ENCODE assay signal across 16 cellular contexts in the genomic region with DNA sequence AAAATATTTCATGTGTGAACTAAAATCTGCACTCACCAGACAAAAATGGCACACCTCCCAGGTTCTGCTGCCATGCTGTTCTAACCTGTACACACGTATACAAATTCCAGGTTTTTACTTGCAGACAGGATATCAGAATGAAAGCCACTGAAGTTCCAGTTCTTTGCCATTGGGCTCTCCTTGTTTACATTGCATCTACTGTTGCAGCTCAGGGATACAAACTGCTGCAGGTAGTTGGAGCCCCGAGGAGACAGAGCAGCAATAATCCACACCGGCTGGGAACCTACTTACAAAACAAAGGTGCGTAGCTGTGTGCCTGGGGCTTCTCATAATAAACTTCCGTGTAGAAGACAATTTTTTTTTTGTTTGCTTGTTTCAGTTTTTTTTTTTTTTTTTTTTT.
"Had no signal": no experiment of that assay in that cellular context is flagged by ENCODE, and none has a peak within 500 bp of the region (broad histone marks: within the 10 kb centered on the region; RNA-seq: fewer than 3 reads in every experiment).

No MANE protein-coding gene starts in this region.

- H3K27me3 ChIP-seq: dorsolateral prefrontal cortex, right atrium auricular region had no signal

- H3K4me3 ChIP-seq: dorsolateral prefrontal cortex, mucosa of descending colon, prostate gland, right atrium auricular region, skin epidermis, tibial artery had no signal

- H3K27ac ChIP-seq: dorsolateral prefrontal cortex, prostate gland, right atrium auricular region, skin epidermis, tibial artery had no signal

- H3K9me3 ChIP-seq: mucosa of descending colon, prostate gland, right atrium auricular region, tibial artery had no signal

- ATAC-seq: activated CD4-positive, CD25-positive, alpha-beta regulatory T cell treated with anti-CD3 and anti-CD28 coated beads, Interleukin-2, amount 50 U/mL, for 24 hours; activated CD8-positive, alpha-beta T cell treated with anti-CD3 and anti-CD28 coated beads, Interleukin-2, amount 10 ng/mL, durations not matched to agents 7 days and 5 days; stimulated activated naive CD8-positive, alpha-beta T cell treated with anti-CD3 and anti-CD28 coated beads, Interleukin-15, Interleukin-2, amounts not matched to agents 100 U/mL and 50 U/mL, for 24 hours had no signal

- H3K36me3 ChIP-seq: prostate gland, right atrium auricular region, tibial artery had no signal

- H3K4me1 ChIP-seq: prostate gland, right atrium auricular region, tibial artery had no signal

- DNase-seq: activated CD4-positive, alpha-beta T cell treated with anti-CD3 and anti-CD28 coated beads, Interleukin-2, amount 10 ng/mL, durations not matched to agents 7 days and 5 days; activated CD8-positive, alpha-beta T cell treated with anti-CD3 and anti-CD28 coated beads, Interleukin-2, amount 10 ng/mL, durations not matched to agents 7 days and 5 days; activated naive CD4-positive, alpha-beta T cell treated with anti-CD3 and anti-CD28 coated beads for 36 hours; activated T-cell treated with anti-CD3 and anti-CD28 coated beads, Interleukin-2, amount 50 U/mL, for 24 hours; anterior cingulate cortex; caudate nucleus; dorsolateral prefrontal cortex; mucosa of descending colon; naive B cell; stimulated activated naive CD8-positive, alpha-beta T cell treated with anti-CD3 and anti-CD28 coated beads, Interleukin-15, Interleukin-2, amounts not matched to agents 100 U/mL and 50 U/mL, for 24 hours; substantia nigra; tibial artery had no signal
